13 cellular contexts compared by ENCODE assay signal in genomic region chr12:114404451-114405198, GRCh38. TPM values are rescaled to one million over a fixed set of nuclear protein-coding genes. Genes with fewer than 3 reads are reported as not detected.
DNase-seq lines count a peak whose midpoint lies in the region; ATAC-seq and TF ChIP-seq lines count a peak whose summit lies in the region.
"Had no signal": no experiment of that assay in that cellular context is flagged by ENCODE, and none has a peak within 500 bp of the region (broad histone marks: within the 10 kb centered on the region; RNA-seq: fewer than 3 reads in every experiment).

No MANE protein-coding gene starts in this region.

- H3K27ac ChIP-seq in heart left ventricle: peak overlapping the region; percentile 73 to 96 (median 91)
- H3K27ac ChIP-seq in urinary bladder (ENCODE audit: low read depth): peak overlapping the region; percentile 27
- H3K27ac ChIP-seq: gastrocnemius medialis had no signal

- peaks cover 100% of the 10 kb centered on the region for H3K27me3 Mint-ChIP-seq in WTC11 (ENCODE audit: low read depth)

- DNase-seq in heart left ventricle (peak in 1 of 5 donors; percentile 46), cardiac septum (ENCODE audit: low spot score) (no peak), WTC11 (ENCODE audit: low spot score) (no peak), NCI-H2081 (lab: John Stamatoyannopoulos, UW) (no peak)
- DNase-seq: CD4-positive, CD25-positive, alpha-beta regulatory T cell; cortex of kidney; gastrocnemius medialis; NCI-H146 had no signal

- POLR2A ChIA-PET in WTC11 (lab: Charles Lee): interaction anchor here (1.0 kb wide), 1 partner anchor 34 kb away, joined by 3 read pairs; no protein-coding TSS in a partner anchor

- intact Hi-C loops in heart left ventricle (cut with DNase I) (loop anchor here in 4 of 10 donors (5.0 to 10.0 kb wide), 6 partner anchors 42 to 73 kb away; no protein-coding TSS in a partner anchor), cardiac septum (cut with DNase I) (loop anchor here (5.0 kb wide), 3 partner anchors 43 to 162 kb away; no protein-coding TSS in a partner anchor)

- H3K27ac Mint-ChIP-seq in WTC11: no peak overlapping the region
- H3K27ac Mint-ChIP-seq: activated naive CD4-positive, alpha-beta T cell treated with anti-CD3 and anti-CD28 coated beads, Interleukin-2, amount 50 U/mL, for 24 hours; CD4-positive, CD25-positive, alpha-beta regulatory T cell had no signal

- H3K36me3 Mint-ChIP-seq in WTC11: no peaks in the 10 kb centered on the region
- H3K36me3 Mint-ChIP-seq: activated naive CD4-positive, alpha-beta T cell treated with anti-CD3 and anti-CD28 coated beads, Interleukin-2, amount 50 U/mL, for 24 hours; CD4-positive, CD25-positive, alpha-beta regulatory T cell had no signal

- H3K36me3 ChIP-seq in heart left ventricle (peaks cover 0 to 4% (median 0%) of the 10 kb centered on the region in 9 donors), iPS-15b (ENCODE audit: control insufficient read depth, insufficient read depth, low read length) (no peaks in the 10 kb centered on the region), urinary bladder (ENCODE audit: insufficient read depth) (no peaks in the 10 kb centered on the region)
- H3K36me3 ChIP-seq: gastrocnemius medialis had no signal

- 13 to 24% (median 22%) methylated on average over 26 to 27 of the region's 27 CpGs for WGBS in heart left ventricle, 4 donors
- WGBS in urinary bladder: 25% methylated on average over 27 of the region's 27 CpGs

- ATAC-seq in heart left ventricle (no peak), WTC11 (no peak), GM19023 (IDR thresholded peaks at IDR 0.05; ENCODE audit: unreplicated experiment) (no peak), HG02623 (IDR thresholded peaks at IDR 0.05; ENCODE audit: unreplicated experiment) (no peak)
- ATAC-seq: gastrocnemius medialis had no signal

- CTCF ChIA-PET in WTC11 (lab: Charles Lee): interaction anchor here (0.9 to 2.2 kb wide), 6 partner anchors 7 to 438 kb away, joined by 3 to 9 read pairs (median 4); no protein-coding TSS in a partner anchor

- H3K4me1 Mint-ChIP-seq in WTC11: peaks cover 82% of the 10 kb centered on the region

- no peak for TF ChIP-seq POLR2A in heart left ventricle (IDR thresholded peaks at IDR 0.05)

- no peak overlapping the region for H3K9ac ChIP-seq in iPS-15b (ENCODE audit: low read depth, low read length)

- H3K4me3 Mint-ChIP-seq in WTC11: peak overlapping the region; percentile 58
- H3K4me3 Mint-ChIP-seq: activated naive CD4-positive, alpha-beta T cell treated with anti-CD3 and anti-CD28 coated beads, Interleukin-2, amount 50 U/mL, for 24 hours; CD4-positive, CD25-positive, alpha-beta regulatory T cell had no signal

- H3K4me3 ChIP-seq in heart left ventricle (peak overlapping the region; percentile 33 to 88 (median 66)), iPS-15b (ENCODE audit: low read depth, low read length) (peak overlapping the region; percentile 8), urinary bladder (ENCODE audit: low read depth, low read length) (peak overlapping the region; percentile 57)

- H3K4me1 ChIP-seq in heart left ventricle (peaks cover 0 to 51% (median 8%) of the 10 kb centered on the region in 12 donors), iPS-15b (ENCODE audit: control insufficient read depth, insufficient read depth, low read length) (peaks cover 2% of the 10 kb centered on the region), urinary bladder (ENCODE audit: insufficient read depth) (peaks cover 1% of the 10 kb centered on the region)

- H3K27me3 ChIP-seq in heart left ventricle (peaks cover 0 to 98% (median 3%) of the 10 kb centered on the region in 9 donors), iPS-15b (ENCODE audit: control insufficient read depth, insufficient read depth, low read length) (peaks cover 100% of the 10 kb centered on the region)

- no peak for TF ChIP-seq CTCF in heart left ventricle (IDR thresholded peaks at IDR 0.05)
- TF ChIP-seq CTCF in WTC11 (IDR thresholded peaks at IDR 0.05): no peak

- H3K9me3 ChIP-seq in heart left ventricle (no peaks in the 10 kb centered on the region), iPS-15b (ENCODE audit: control insufficient read depth, insufficient read depth, low read length) (no peaks in the 10 kb centered on the region)
- H3K9me3 ChIP-seq: gastrocnemius medialis had no signal

- H3K9me3 Mint-ChIP-seq in WTC11: no peaks in the 10 kb centered on the region
- H3K9me3 Mint-ChIP-seq: activated naive CD4-positive, alpha-beta T cell treated with anti-CD3 and anti-CD28 coated beads, Interleukin-2, amount 50 U/mL, for 24 hours had no signal

TF ChIP-seq in WTC11, 78 proteins besides CTCF, POLR2A, EP300 and RAD21:
- no peak for TF ChIP-seq ZNF512 (CRISPR knock-in tag; IDR thresholded peaks at IDR 0.05; ENCODE audit: borderline replicate concordance)
- no peak for TF ChIP-seq E2F1 (CRISPR knock-in tag; IDR thresholded peaks at IDR 0.05)
- TF ChIP-seq CBFB (CRISPR knock-in tag; IDR thresholded peaks at IDR 0.05; ENCODE audit: low read depth): no peak
- no peak for TF ChIP-seq SP1 (CRISPR knock-in tag; conservative IDR thresholded peaks at IDR 0.05)
- no peak for TF ChIP-seq JAZF1 (CRISPR knock-in tag; IDR thresholded peaks at IDR 0.05)
- TF ChIP-seq ZNF425 (CRISPR knock-in tag; conservative IDR thresholded peaks at IDR 0.05): no peak
- no peak for TF ChIP-seq ELF4 (CRISPR knock-in tag; IDR thresholded peaks at IDR 0.05; ENCODE audit: low read depth)
TF ChIP-seq in WTC11: peak in this region for 0.

RNA-seq across cellular contexts. Expression of gene TBX5, which starts 1.3 kb away (rescaled TPM):
- total RNA-seq in heart left ventricle: 10 to 100 TPM; 33.6 to 74.5 (median 44.9) TPM
- polyA plus RNA-seq in heart left ventricle: 10 to 100 TPM in 1 of 2 donors, 1 to 10 TPM in 1; 8.1 to 21.3 TPM
- 34.6 TPM for total RNA-seq in cardiac septum
- total RNA-seq in WTC11 (2021): 0.21 to 0.33 TPM (median 0.21 TPM) in 3 replicates
- 6.2 TPM for total RNA-seq in urinary bladder
- 12.9 TPM for polyA plus RNA-seq in urinary bladder
- total RNA-seq: CD4-positive, CD25-positive, alpha-beta regulatory T cell; gastrocnemius medialis had no signal
- polyA plus RNA-seq: CD4-positive, CD25-positive, alpha-beta regulatory T cell had no signal

Comparison
In these comparisons a context has a peak if more than half of its experiments do, and no peak if none do; other contexts are left out.
1. H3K4me3 ChIP-seq: peak in every context shown above with its lines; median percentile 66 in heart left ventricle; 57 in urinary bladder; 8 in iPS-15b.